Comparison of ENCODE assay signal across 13 cellular contexts in genomic region chr7:106731637-106732036, GRCh38.
DNase-seq lines count a peak whose midpoint lies in the region; ATAC-seq and TF ChIP-seq lines count a peak whose summit lies in the region.
"Had no signal": no experiment of that assay in that cellular context is flagged by ENCODE, and none has a peak within 500 bp of the region (broad histone marks: within the 10 kb centered on the region; RNA-seq: fewer than 3 reads in every experiment).

No MANE protein-coding gene starts in this region.

- H3K27ac ChIP-seq in A673 (ENCODE audit: low read depth, low read length, poor library complexity, severe bottlenecking): no peak overlapping the region
- H3K27ac ChIP-seq: brain microvascular endothelial cell had no signal

- TF ChIP-seq CTCF in A673 (conservative IDR thresholded peaks at IDR 0.05; ENCODE audit: low read depth, low read length) (no peak), cardiac fibroblast (IDR thresholded peaks at IDR 0.05; ENCODE audit: low read depth, low read length) (no peak)

- DNase-seq in A673 (ENCODE audit: low spot score) (peak; percentile 28), NCI-H2227 treated with DMSO at 0.1 percent for 48 hours (lab: John Stamatoyannopoulos, UW) (peak; percentile 29), cardiac fibroblast (ENCODE audit: low read depth in 2 of 2) (peak; percentile 5 to 79), NCI-H524 treated with DMSO at 0.1 percent for 48 hours (lab: John Stamatoyannopoulos, UW) (no peak), NCI-H82 (lab: John Stamatoyannopoulos, UW) (no peak), NCI-H2196 treated with DMSO at 0.1 percent for 48 hours (lab: John Stamatoyannopoulos, UW; ENCODE audit: unreplicated experiment) (no peak)
- DNase-seq: brain microvascular endothelial cell; CD4-positive, CD25-positive, alpha-beta regulatory T cell; KG1; T-helper 17 cell had no signal

- no peaks in the 10 kb centered on the region for H3K36me3 ChIP-seq in A673 (ENCODE audit: insufficient read depth, low read length, poor library complexity, severe bottlenecking)
- H3K36me3 ChIP-seq: brain microvascular endothelial cell had no signal

- BruUV-seq in A673 (replicated peaks; lab: Mats Ljungman, UMichigan): no TSS peak

- peak; percentile 4 for ATAC-seq in GM18867 (IDR thresholded peaks at IDR 0.05; ENCODE audit: unreplicated experiment)
- ATAC-seq in GM21576 (IDR thresholded peaks at IDR 0.05; ENCODE audit: unreplicated experiment): no peak
- ATAC-seq: T-helper 17 cell had no signal

- CTCF ChIA-PET in A673 (lab: Charles Lee): no interaction called here

- peaks cover 7% of the 10 kb centered on the region for H3K4me1 ChIP-seq in A673 (ENCODE audit: insufficient read depth, low read length, poor library complexity, severe bottlenecking)

- H3K27me3 ChIP-seq in A673 (replicated peaks; ENCODE audit: insufficient read depth, low read depth, low read length, poor library complexity): no peaks in the 10 kb centered on the region
- H3K27me3 ChIP-seq: brain microvascular endothelial cell had no signal

- intact Hi-C loops in A673 (cut with micrococcal nuclease; ENCODE audit: unreplicated experiment): no loop called here

- POLR2A ChIA-PET in A673 (lab: Charles Lee; ENCODE audit: low non-redundant PET): no interaction called here

- H3K9me3 ChIP-seq in A673 (ENCODE audit: low read depth, low read length, poor library complexity, severe bottlenecking): peaks cover 4% of the 10 kb centered on the region

- no peak overlapping the region for H3K4me3 ChIP-seq in A673 (ENCODE audit: low read depth, low read length, poor library complexity, severe bottlenecking)
- no peak overlapping the region for H3K4me3 ChIP-seq in cardiac fibroblast (replicated peaks in 1 of 2; ENCODE audit: low read depth in 2 of 2, low read length in 2 of 2)
- H3K4me3 ChIP-seq: skin epidermis had no signal

Comparison
In these comparisons a context has a peak if more than half of its experiments do, and no peak if none do; other contexts are left out.
1. DNase-seq: peak in A673 (single experiment), NCI-H2227 treated with DMSO at 0.1 percent for 48 hours (single experiment) and cardiac fibroblast (2 of 2); none in NCI-H524 treated with DMSO at 0.1 percent for 48 hours (single experiment), NCI-H82 (single experiment) and NCI-H2196 treated with DMSO at 0.1 percent for 48 hours (single experiment).